ENCODE assay signal across 13 cellular contexts in the genomic region with DNA sequence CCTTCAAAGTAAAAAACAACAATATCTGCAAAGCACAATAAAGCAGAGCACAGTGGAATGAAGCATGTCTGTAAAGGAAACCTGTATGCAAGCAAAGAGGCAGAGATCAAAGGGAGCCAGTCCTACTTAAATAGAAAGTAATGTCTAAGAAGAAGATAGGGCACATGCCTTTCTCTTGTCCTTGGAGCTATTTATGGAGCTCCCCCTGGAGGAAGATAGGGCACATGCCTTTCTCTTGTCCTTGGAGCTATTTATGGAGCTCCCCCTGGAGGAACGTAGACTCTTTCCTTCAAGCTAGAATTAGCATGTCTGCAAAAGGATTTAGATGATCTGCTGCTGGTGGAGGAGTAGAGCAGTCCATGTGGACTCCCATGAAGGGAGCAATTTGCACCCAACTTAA.
DNase-seq lines count a peak whose midpoint lies in the region; ATAC-seq, FAIRE-seq and TF ChIP-seq lines count a peak whose summit lies in the region.
"Had no signal": no experiment of that assay in that cellular context is flagged by ENCODE, and none has a peak within 500 bp of the region (broad histone marks: within the 10 kb centered on the region; RNA-seq: fewer than 3 reads in every experiment).

No MANE protein-coding gene starts in this region.

- no peak for TF ChIP-seq RAD21 in HepG2 (CRISPR knock-in tag; IDR thresholded peaks at IDR 0.05)

- TF ChIP-seq EP300 in HepG2 (IDR thresholded peaks at IDR 0.05; ENCODE audit: low read depth in 2 of 2, low read length in 2 of 2), result no peak
- no peak for TF ChIP-seq EP300 in HepG2 (CRISPR knock-in tag; IDR thresholded peaks at IDR 0.05; ENCODE audit: borderline replicate concordance)

- no peak overlapping the region for H3K27ac ChIP-seq in GM23248
- no peak overlapping the region for H3K27ac ChIP-seq in HepG2 (ENCODE audit: extremely low read length, insufficient read depth, low read length)
- no peak overlapping the region for H3K27ac ChIP-seq in spleen

- no peak overlapping the region for H2AFZ ChIP-seq in GM23248
- no peak overlapping the region for H2AFZ ChIP-seq in HepG2 (ENCODE audit: low read length)

- TF ChIP-seq POLR2A in HepG2 (IDR thresholded peaks at IDR 0.05; ENCODE audit: insufficient read depth in 1 of 2, low read depth in 2 of 2, low read length in 2 of 2) (no peak), spleen (IDR thresholded peaks at IDR 0.05) (no peak)

- no TSS peak for BruUV-seq in HepG2 (replicated peaks; lab: Mats Ljungman, UMichigan)

- in situ Hi-C loops in GM23248 (cut with MboI), result no loop called here
- in situ Hi-C loops in HepG2 (cut with HindIII; ENCODE audit: extremely low pct_ligation_motif_present, low pct_unique_long_range_greater_than_20kb), result no loop called here

- H3K36me3 ChIP-seq in GM06990 (ENCODE audit: control insufficient read depth, insufficient read depth, low read length) (no peaks in the 10 kb centered on the region), GM23248 (ENCODE audit: low read depth) (no peaks in the 10 kb centered on the region), HepG2 (replicated peaks in 1 of 2; ENCODE audit: control insufficient read depth in 1 of 2, insufficient read depth in 2 of 2, low read length in 2 of 2) (no peaks in the 10 kb centered on the region), spleen (no peaks in the 10 kb centered on the region)

- H3K9me3 ChIP-seq in GM23248 (ENCODE audit: low read depth) (no peaks in the 10 kb centered on the region), HepG2 (ENCODE audit: low read length) (no peaks in the 10 kb centered on the region), spleen (peaks cover 0 to 9% (median 0%) of the 10 kb centered on the region in 8 donors)

- no peak overlapping the region for H3K4me3 ChIP-seq in GM06990 (replicated peaks; ENCODE audit: low read depth, low read length)
- no peak overlapping the region for H3K4me3 ChIP-seq in GM23248
- no peak overlapping the region for H3K4me3 ChIP-seq in HepG2 (replicated peaks in 1 of 3; ENCODE audit: insufficient read depth in 1 of 3, low read depth in 2 of 3, low read length in 3 of 3)
- H3K4me3 ChIP-seq in spleen, result no peak overlapping the region

- no peaks in the 10 kb centered on the region for H3F3A ChIP-seq in GM23248 (ENCODE audit: insufficient read depth)

- FAIRE-seq in HepG2 (lab: Jason Lieb, UNC), result peak; percentile 21
- FAIRE-seq: bronchial epithelial cell had no signal

- intact Hi-C loops in HepG2 (cut with micrococcal nuclease; ENCODE audit: unreplicated experiment) (no loop called here), spleen (cut with DNase I; ENCODE audit: low total_unique reads) (no loop called here)

- H4K20me1 ChIP-seq in GM23248 (ENCODE audit: insufficient read depth) (no peaks in the 10 kb centered on the region), HepG2 (ENCODE audit: insufficient read depth, low read length) (no peaks in the 10 kb centered on the region)

- POLR2A ChIA-PET in HepG2 (lab: Yijun Ruan, JAX), result interaction anchor here (0.7 to 1.0 kb wide), 2 partner anchors 10 to 11 kb away, joined by 3 to 5 read pairs; no protein-coding TSS in a partner anchor

- no peak overlapping the region for H3K4me2 ChIP-seq in GM23248 (ENCODE audit: unreplicated experiment)
- no peak overlapping the region for H3K4me2 ChIP-seq in HepG2 (ENCODE audit: low read depth, low read length)

- no peaks in the 10 kb centered on the region for H3K27me3 ChIP-seq in GM06990 (replicated peaks; ENCODE audit: control insufficient read depth, insufficient read depth, low read length)
- peaks cover 5% of the 10 kb centered on the region; the same call in 1 of the 2 replicates for H3K27me3 ChIP-seq in GM23248 (replicated peaks; ENCODE audit: insufficient read depth)
- no peaks in the 10 kb centered on the region for H3K27me3 ChIP-seq in HepG2 (ENCODE audit: control insufficient read depth in 1 of 2, insufficient read depth in 2 of 2, low read length in 2 of 2)
- H3K27me3 ChIP-seq in spleen (replicated peaks in 1 of 7), result no peaks in the 10 kb centered on the region

- ATAC-seq in HepG2, result peak; percentile 79

- H3K9ac ChIP-seq in GM23248 (no peak overlapping the region), HepG2 (ENCODE audit: insufficient read depth, low read depth, low read length) (no peak overlapping the region)

- H3K79me2 ChIP-seq in GM23248 (ENCODE audit: insufficient read depth) (no peaks in the 10 kb centered on the region), HepG2 (ENCODE audit: insufficient read depth, low read length) (no peaks in the 10 kb centered on the region)

- CTCF ChIA-PET in HepG2 (lab: Yijun Ruan, JAX; ENCODE audit: low intra/inter-chr PET ratio, low total read pairs), result interaction anchor here (0.7 to 2.2 kb wide), 2 partner anchors 12 to 32 kb away, joined by 3 to 12 read pairs; no protein-coding TSS in a partner anchor

- no peak for DNase-seq in GM06990 (ENCODE audit: extremely low read depth, insufficient read length)
- DNase-seq in GM23248, result peak; percentile 58
- DNase-seq in SW480 (ENCODE audit: low spot score), result peak; percentile 57
- peak; percentile 53 for DNase-seq in HepG2 (ENCODE audit: low spot score)
- DNase-seq in dedifferentiated amniotic fluid mesenchymal stem cell (ENCODE audit: extremely low spot score), result no peak
- DNase-seq in spleen, result no peak
- no peak for DNase-seq in DMS153 (lab: John Stamatoyannopoulos, UW)
- no peak for DNase-seq in NCI-H1048 (lab: John Stamatoyannopoulos, UW)
- DNase-seq: activated T-cell treated with anti-CD3 and anti-CD28 coated beads, Interleukin-2, amount 50 U/mL, for 1 hour; HCEC 1CT; NCI-H1105; T-helper 9 cell had no signal

- TF ChIP-seq CTCF in GM06990 (IDR thresholded peaks at IDR 0.05; ENCODE audit: insufficient read depth, low read length, poor library complexity, severe bottlenecking) (peak; percentile 57), HepG2 (CRISPR knock-in tag; IDR thresholded peaks at IDR 0.05) (peak; percentile 54), spleen (IDR thresholded peaks at IDR 0.05 in 8 of 11, conservative IDR thresholded peaks at IDR 0.05 in 3 of 11) (peak in 1 of 11 experiments; percentile 22)

- H3K4me1 ChIP-seq in GM23248 (ENCODE audit: insufficient read depth) (no peaks in the 10 kb centered on the region), HepG2 (ENCODE audit: insufficient read depth, low read length) (no peaks in the 10 kb centered on the region), spleen (no peaks in the 10 kb centered on the region)

- WGBS in GM23248 (ENCODE audit: low coverage in 1 of 2, low lambda C conversion rate in 2 of 2, missing lambda C conversion rate in 2 of 2), 2 experiments, result 35 to 54% methylated on average over 1 of the region's 1 CpG
- WGBS in HepG2 (ENCODE audit: low lambda C conversion rate), result 0% methylated on average over 1 of the region's 1 CpG
- 29 to 80% (median 56%) methylated on average over 1 of the region's 1 CpG for WGBS in spleen, 5 donors

- no peaks in the 10 kb centered on the region for H3K9me2 ChIP-seq in GM23248 (ENCODE audit: insufficient read depth)

TF ChIP-seq in HepG2, 621 proteins besides CTCF, POLR2A, EP300 and RAD21 (continues in another document):
- TF ChIP-seq, protein P1, sequence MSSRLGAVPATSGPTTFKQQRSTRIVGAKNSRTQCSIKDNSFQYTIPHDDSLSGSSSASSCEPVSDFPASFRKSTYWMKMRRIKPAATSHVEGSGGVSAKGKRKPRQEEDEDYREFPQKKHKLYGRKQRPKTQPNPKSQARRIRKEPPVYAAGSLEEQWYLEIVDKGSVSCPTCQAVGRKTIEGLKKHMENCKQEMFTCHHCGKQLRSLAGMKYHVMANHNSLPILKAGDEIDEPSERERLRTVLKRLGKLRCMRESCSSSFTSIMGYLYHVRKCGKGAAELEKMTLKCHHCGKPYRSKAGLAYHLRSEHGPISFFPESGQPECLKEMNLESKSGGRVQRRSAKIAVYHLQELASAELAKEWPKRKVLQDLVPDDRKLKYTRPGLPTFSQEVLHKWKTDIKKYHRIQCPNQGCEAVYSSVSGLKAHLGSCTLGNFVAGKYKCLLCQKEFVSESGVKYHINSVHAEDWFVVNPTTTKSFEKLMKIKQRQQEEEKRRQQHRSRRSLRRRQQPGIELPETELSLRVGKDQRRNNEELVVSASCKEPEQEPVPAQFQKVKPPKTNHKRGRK (CRISPR knock-in tag; IDR thresholded peaks at IDR 0.05), result no peak
- TF ChIP-seq ZNF263 (CRISPR knock-in tag; IDR thresholded peaks at IDR 0.05), result no peak
- no peak for TF ChIP-seq CCAR2 (optimal IDR thresholded peaks at IDR 0.05; ENCODE audit: low read depth, low read length)
- no peak for TF ChIP-seq NR2F2 (IDR thresholded peaks at IDR 0.05; ENCODE audit: borderline replicate concordance, low read depth)
- peak; percentile 9; the same call in 1 of the 2 replicates for TF ChIP-seq SMC3 (IDR thresholded peaks at IDR 0.05; ENCODE audit: low read length)
- TF ChIP-seq TCF7L2 (IDR thresholded peaks at IDR 0.05; ENCODE audit: low read depth, low read length), result no peak
- TF ChIP-seq, protein P2, sequence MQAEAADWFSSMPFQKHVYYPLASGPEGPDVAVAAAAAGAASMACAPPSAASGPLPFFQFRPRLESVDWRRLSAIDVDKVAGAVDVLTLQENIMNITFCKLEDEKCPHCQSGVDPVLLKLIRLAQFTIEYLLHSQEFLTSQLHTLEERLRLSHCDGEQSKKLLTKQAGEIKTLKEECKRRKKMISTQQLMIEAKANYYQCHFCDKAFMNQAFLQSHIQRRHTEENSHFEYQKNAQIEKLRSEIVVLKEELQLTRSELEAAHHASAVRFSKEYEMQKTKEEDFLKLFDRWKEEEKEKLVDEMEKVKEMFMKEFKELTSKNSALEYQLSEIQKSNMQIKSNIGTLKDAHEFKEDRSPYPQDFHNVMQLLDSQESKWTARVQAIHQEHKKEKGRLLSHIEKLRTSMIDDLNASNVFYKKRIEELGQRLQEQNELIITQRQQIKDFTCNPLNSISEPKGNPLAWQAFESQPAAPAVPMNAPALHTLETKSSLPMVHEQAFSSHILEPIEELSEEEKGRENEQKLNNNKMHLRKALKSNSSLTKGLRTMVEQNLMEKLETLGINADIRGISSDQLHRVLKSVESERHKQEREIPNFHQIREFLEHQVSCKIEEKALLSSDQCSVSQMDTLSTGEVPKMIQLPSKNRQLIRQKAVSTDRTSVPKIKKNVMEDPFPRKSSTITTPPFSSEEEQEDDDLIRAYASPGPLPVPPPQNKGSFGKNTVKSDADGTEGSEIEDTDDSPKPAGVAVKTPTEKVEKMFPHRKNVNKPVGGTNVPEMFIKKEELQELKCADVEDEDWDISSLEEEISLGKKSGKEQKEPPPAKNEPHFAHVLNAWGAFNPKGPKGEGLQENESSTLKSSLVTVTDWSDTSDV (CRISPR knock-in tag; IDR thresholded peaks at IDR 0.05), result no peak
- no peak for TF ChIP-seq XRCC5 (optimal IDR thresholded peaks at IDR 0.05; ENCODE audit: low read length)
- no peak for TF ChIP-seq ZNF383 (CRISPR knock-in tag; IDR thresholded peaks at IDR 0.05; ENCODE audit: borderline replicate concordance)
- TF ChIP-seq, protein P3, sequence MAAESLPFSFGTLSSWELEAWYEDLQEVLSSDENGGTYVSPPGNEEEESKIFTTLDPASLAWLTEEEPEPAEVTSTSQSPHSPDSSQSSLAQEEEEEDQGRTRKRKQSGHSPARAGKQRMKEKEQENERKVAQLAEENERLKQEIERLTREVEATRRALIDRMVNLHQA (CRISPR knock-in tag; IDR thresholded peaks at IDR 0.05), result no peak

Comparison
In these comparisons a context has a peak if more than half of its experiments do, and no peak if none do; other contexts are left out.
1. DNase-seq: peak in GM23248 (single experiment), SW480 (single experiment) and HepG2 (single experiment); none in GM06990 (single experiment), dedifferentiated amniotic fluid mesenchymal stem cell (single experiment), spleen (single experiment), DMS153 (single experiment) and NCI-H1048 (single experiment).